ENCODE assay signal across 18 cellular contexts in genomic region chr15:69132430-69132829, GRCh38. TPM values are rescaled to one million over a fixed set of nuclear protein-coding genes. Genes with fewer than 3 reads are reported as not detected.
A peak's percentile ranks its signal among the peaks of the same experiment; 100 is the strongest.
DNase-seq lines count a peak whose midpoint lies in the region; ATAC-seq, FAIRE-seq and TF ChIP-seq lines count a peak whose summit lies in the region.
"Had no signal": no experiment of that assay in that cellular context is flagged by ENCODE, and none has a peak within 500 bp of the region (broad histone marks: within the 10 kb centered on the region; RNA-seq: fewer than 3 reads in every experiment).

No MANE protein-coding gene starts in this region.

- H2BK20ac ChIP-seq in H1 (ENCODE audit: low read length), result no peak overlapping the region

- no peaks in the 10 kb centered on the region for H3K23me2 ChIP-seq in H1 (ENCODE audit: low read depth, low read length)

- H3K79me2 ChIP-seq in H1 (ENCODE audit: control insufficient read depth in 1 of 2, insufficient read depth in 2 of 2, low read length in 2 of 2) (no peaks in the 10 kb centered on the region), OCI-LY7 (ENCODE audit: insufficient read depth, low read depth, low read length) (no peaks in the 10 kb centered on the region)

- no peak overlapping the region for H4K5ac ChIP-seq in H1 (ENCODE audit: insufficient read length, low read depth, low read length)

- H3K27ac Mint-ChIP-seq in activated T-cell treated with anti-CD3 and anti-CD28 coated beads, Interleukin-2, amount 50 U/mL, for 24 hours, result no peak overlapping the region
- H3K27ac Mint-ChIP-seq in endodermal cell, result no peak overlapping the region
- H3K27ac Mint-ChIP-seq: CD8-positive, alpha-beta T cell had no signal

- H3K56ac ChIP-seq in H1 (replicated peaks; ENCODE audit: insufficient read length, low read depth, low read length), result no peak overlapping the region

- H2AFZ ChIP-seq in H1 (ENCODE audit: low read length) (no peak overlapping the region), OCI-LY7 (ENCODE audit: low read length) (no peak overlapping the region)

- WGBS in H1 (ENCODE audit: extremely low coverage in 1 of 2, insufficient coverage in 1 of 2, insufficient read length in 1 of 2, insufficient replicate concordance in 2 of 2, low coverage in 1 of 2, low lambda C conversion rate in 2 of 2, missing lambda C conversion rate in 1 of 2), 2 experiments, result 90% methylated on average over 4 of the region's 4 CpGs; no CpG with 5 or more reads in 1 of the 2 experiments
- WGBS in endodermal cell (ENCODE audit: insufficient coverage in 1 of 2, insufficient read length in 1 of 2), 2 experiments, result 97 to 100% methylated on average over 4 of the region's 4 CpGs

- intact Hi-C loops in lower lobe of right lung (cut with DNase I), result no loop called here
- intact Hi-C loops in OCI-LY7 (cut with micrococcal nuclease; ENCODE audit: unreplicated experiment), result no loop called here

- H3K4me2 ChIP-seq in H1 (ENCODE audit: insufficient read depth in 1 of 2, low read depth in 2 of 2, low read length in 2 of 2) (no peak overlapping the region), OCI-LY7 (ENCODE audit: low read length) (no peak overlapping the region)

- H3K27me3 Mint-ChIP-seq in activated T-cell treated with anti-CD3 and anti-CD28 coated beads, Interleukin-2, amount 50 U/mL, for 24 hours, result peaks cover 3% of the 10 kb centered on the region
- H3K27me3 Mint-ChIP-seq in endodermal cell (ENCODE audit: insufficient read depth), result peaks cover 2% of the 10 kb centered on the region

- no peaks in the 10 kb centered on the region for H3K36me3 ChIP-seq in H1 (ENCODE audit: control insufficient read depth in 2 of 4, insufficient read depth in 4 of 4, low read length in 3 of 4)
- no peaks in the 10 kb centered on the region for H3K36me3 ChIP-seq in lower lobe of right lung
- H3K36me3 ChIP-seq in OCI-LY7 (ENCODE audit: insufficient read depth, low read length), result no peaks in the 10 kb centered on the region
- no peaks in the 10 kb centered on the region for H3K36me3 ChIP-seq in endodermal cell (ENCODE audit: control insufficient read depth, insufficient read depth, low read length)

- H3K9ac ChIP-seq in H1 (replicated peaks in 1 of 4; ENCODE audit: extremely low read depth in 1 of 4, low read depth in 3 of 4, low read length in 3 of 4) (no peak overlapping the region), endodermal cell (ENCODE audit: extremely low read depth, low read length, poor library complexity, severe bottlenecking) (no peak overlapping the region)

- no peaks in the 10 kb centered on the region for H3K79me1 ChIP-seq in H1 (ENCODE audit: low read depth, low read length)

- H3K23ac ChIP-seq in H1 (ENCODE audit: insufficient read length), result no peak overlapping the region

- H4K20me1 ChIP-seq in H1 (replicated peaks in 1 of 2; ENCODE audit: control insufficient read depth in 1 of 2, insufficient read depth in 2 of 2, low read length in 2 of 2), result no peaks in the 10 kb centered on the region
- no peaks in the 10 kb centered on the region for H4K20me1 ChIP-seq in OCI-LY7 (ENCODE audit: insufficient read depth, low read length)

- H2BK12ac ChIP-seq in H1 (ENCODE audit: low read depth, low read length), result no peak overlapping the region

- H2BK5ac ChIP-seq in H1 (ENCODE audit: low read depth, low read length), result no peak overlapping the region

- ATAC-seq in lower lobe of right lung, result no peak
- ATAC-seq: CD8-positive, alpha-beta T cell; HCT116 had no signal

- no TSS peak for BruUV-seq in OCI-LY7 (replicated peaks; lab: Mats Ljungman, UMichigan)

- H3K9me3 Mint-ChIP-seq in activated T-cell treated with anti-CD3 and anti-CD28 coated beads, Interleukin-2, amount 50 U/mL, for 24 hours, result no peaks in the 10 kb centered on the region
- peaks cover 1% of the 10 kb centered on the region for H3K9me3 Mint-ChIP-seq in endodermal cell
- H3K9me3 Mint-ChIP-seq: CD8-positive, alpha-beta T cell had no signal

- no peak overlapping the region for H4K8ac ChIP-seq in H1 (ENCODE audit: extremely low read depth, insufficient read depth, low read length)

- H2BK15ac ChIP-seq in H1 (ENCODE audit: low read length), result no peak overlapping the region

- H3K4me1 Mint-ChIP-seq in activated T-cell treated with anti-CD3 and anti-CD28 coated beads, Interleukin-2, amount 50 U/mL, for 24 hours (ENCODE audit: low read depth), result no peaks in the 10 kb centered on the region
- peaks cover 39% of the 10 kb centered on the region for H3K4me1 Mint-ChIP-seq in endodermal cell

- H3K4ac ChIP-seq in H1 (replicated peaks; ENCODE audit: insufficient read length, low read depth, low read length), result no peak overlapping the region

- no peaks in the 10 kb centered on the region for H3K9me2 ChIP-seq in OCI-LY7 (ENCODE audit: insufficient read depth, low read length)

- no peak for TF ChIP-seq RAD21 in H1 (IDR thresholded peaks at IDR 0.05 in 1 of 2, conservative IDR thresholded peaks at IDR 0.05 in 1 of 2; ENCODE audit: low read depth in 2 of 2, low read length in 2 of 2)

- H4K91ac ChIP-seq in H1 (replicated peaks; ENCODE audit: insufficient read length, low read length), result no peak overlapping the region

- H3K4me3 Mint-ChIP-seq in activated T-cell treated with anti-CD3 and anti-CD28 coated beads, Interleukin-2, amount 50 U/mL, for 24 hours, result no peak overlapping the region
- H3K4me3 Mint-ChIP-seq in endodermal cell, result no peak overlapping the region
- H3K4me3 Mint-ChIP-seq: B cell; CD8-positive, alpha-beta T cell had no signal

- no peak overlapping the region for H3K18ac ChIP-seq in H1 (ENCODE audit: extremely low read depth, low read length)

- H3K14ac ChIP-seq in H1 (ENCODE audit: insufficient read length), result no peak overlapping the region

- no peak overlapping the region for H3K27ac ChIP-seq in H1 (ENCODE audit: low read depth, low read length)
- H3K27ac ChIP-seq in lower lobe of right lung, result peak overlapping the region; percentile 67
- no peak overlapping the region for H3K27ac ChIP-seq in OCI-LY7 (ENCODE audit: low read depth, low read length, poor library complexity, severe bottlenecking)
- H3K27ac ChIP-seq in endodermal cell (ENCODE audit: low read depth, low read length), result no peak overlapping the region
- H3K27ac ChIP-seq: C4-2B, HL-60 had no signal

- CTCF ChIA-PET in H1 (lab: Charles Lee; ENCODE audit: partially characterized antibody), result interaction anchor here (0.9 to 1.8 kb wide), 4 partner anchors 13 to 133 kb away, joined by 3 to 4 read pairs (median 3); no protein-coding TSS in a partner anchor
- CTCF ChIA-PET in OCI-LY7 (lab: Charles Lee; ENCODE audit: unreplicated experiment), result no interaction called here

- no peak for TF ChIP-seq POLR2A in H1 (IDR thresholded peaks at IDR 0.05; ENCODE audit: control extremely low read depth in 1 of 2, low read depth in 2 of 2, low read length in 2 of 2)

- no peak overlapping the region for H2BK120ac ChIP-seq in H1 (replicated peaks; ENCODE audit: low read depth, low read length)

- H2AK5ac ChIP-seq in H1 (ENCODE audit: low read depth, low read length), result 0 out of 2 replicates have a peak overlapping the region, but pooled peaks have one; percentile 32

- FAIRE-seq in HTR-8/SVneo (lab: Jason Lieb, UNC) (peak; percentile 36), H1 (lab: Jason Lieb, UNC) (no peak)
- FAIRE-seq: A204.1, GM19239, H54 had no signal

- no peaks in the 10 kb centered on the region; a peak in 2 of 7 replicates for H3K27me3 ChIP-seq in H1 (replicated peaks in 1 of 4; ENCODE audit: control insufficient read depth in 3 of 4, extremely low read depth in 1 of 4, insufficient read depth in 3 of 4, low read length in 3 of 4)
- no peaks in the 10 kb centered on the region for H3K27me3 ChIP-seq in lower lobe of right lung (ENCODE audit: low read depth)
- H3K27me3 ChIP-seq in endodermal cell (ENCODE audit: control insufficient read depth, insufficient read depth, low read length, poor library complexity, severe bottlenecking), result no peaks in the 10 kb centered on the region

- TF ChIP-seq EP300 in H1 (IDR thresholded peaks at IDR 0.05; ENCODE audit: borderline replicate concordance in 1 of 2, low read depth in 2 of 2, low read length in 2 of 2), result no peak

- POLR2A ChIA-PET in H1 (lab: Charles Lee; ENCODE audit: partially characterized antibody) (no interaction called here), OCI-LY7 (lab: Charles Lee) (no interaction called here)

- H3K9me3 ChIP-seq in H1 (ENCODE audit: insufficient read depth in 2 of 2, low read depth in 1 of 2, low read length in 1 of 2), result no peaks in the 10 kb centered on the region
- no peaks in the 10 kb centered on the region for H3K9me3 ChIP-seq in lower lobe of right lung
- no peaks in the 10 kb centered on the region for H3K9me3 ChIP-seq in OCI-LY7 (ENCODE audit: low read length)
- H3K9me3 ChIP-seq in endodermal cell (ENCODE audit: control insufficient read depth, low read length), result peaks cover 7% of the 10 kb centered on the region
- H3K9me3 ChIP-seq: Caco-2 had no signal

- DNase-seq in HTR-8/SVneo (ENCODE audit: insufficient read length, low spot score), result no peak
- DNase-seq in H1 (ENCODE audit: low read depth in 1 of 2, low spot score in 2 of 2), result no peak
- DNase-seq in lower lobe of right lung, result no peak
- DNase-seq in activated T-cell treated with anti-CD3 and anti-CD28 coated beads, Interleukin-2, amount 50 U/mL, for 24 hours, result no peak
- DNase-seq in OCI-LY7 (ENCODE audit: low spot score), result no peak
- DNase-seq in HT-29 (ENCODE audit: low spot score), result no peak
- DNase-seq in endodermal cell, result no peak
- DNase-seq: Caco-2; CD8-positive, alpha-beta T cell; DND-41; GF-D8 had no signal

- TF ChIP-seq CTCF in H1 (IDR thresholded peaks at IDR 0.05; ENCODE audit: control extremely low read depth in 1 of 3, insufficient read depth in 1 of 3, low read depth in 1 of 3, low read length in 3 of 3), result no peak
- TF ChIP-seq CTCF in lower lobe of right lung (IDR thresholded peaks at IDR 0.05), result no peak
- TF ChIP-seq CTCF in OCI-LY7 (conservative IDR thresholded peaks at IDR 0.05; ENCODE audit: low read length), result no peak
- no peak for TF ChIP-seq CTCF in endodermal cell (conservative IDR thresholded peaks at IDR 0.05)

- H3K36me3 Mint-ChIP-seq in activated T-cell treated with anti-CD3 and anti-CD28 coated beads, Interleukin-2, amount 50 U/mL, for 24 hours (ENCODE audit: low read depth), result no peaks in the 10 kb centered on the region
- no peaks in the 10 kb centered on the region for H3K36me3 Mint-ChIP-seq in endodermal cell (ENCODE audit: low read depth)
- H3K36me3 Mint-ChIP-seq: CD8-positive, alpha-beta T cell had no signal

- H3K4me3 ChIP-seq in H1 (ENCODE audit: extremely low read depth in 1 of 4, insufficient read depth in 2 of 4, low read depth in 3 of 4, low read length in 4 of 4) (no peak overlapping the region), lower lobe of right lung (no peak overlapping the region), OCI-LY7 (ENCODE audit: low read depth, low read length, poor library complexity, severe bottlenecking) (no peak overlapping the region), endodermal cell (ENCODE audit: low read length) (no peak overlapping the region)

- H3K4me1 ChIP-seq in H1 (replicated peaks in 1 of 4; ENCODE audit: control insufficient read depth in 3 of 4, insufficient read depth in 4 of 4, low read length in 3 of 4) (peaks cover 0 to 9% (median 8%) of the 10 kb centered on the region in 4 experiments; a peak in 4 of 7 replicates), lower lobe of right lung (peaks cover 30% of the 10 kb centered on the region), OCI-LY7 (ENCODE audit: insufficient read depth, low read length, poor library complexity, severe bottlenecking) (peaks cover 7% of the 10 kb centered on the region), endodermal cell (ENCODE audit: control insufficient read depth, insufficient read depth, low read length) (peaks cover 5% of the 10 kb centered on the region)
- H3K4me1 ChIP-seq: Caco-2 had no signal

RNA-seq across cellular contexts. Expression of gene GLCE, which starts 28.0 kb away (rescaled TPM):
- total RNA-seq in H1 (2021; fragmentation: NEBNext Ultra II Directional; extraction: Animal tissue kit (Norgen Biotek cat#: 25700)), result 16.2 and 17.1 TPM in 2 replicates
- polyA plus RNA-seq in H1 (2011; rRNA removed), result 8.4 and 22.7 TPM in 2 replicates
- 15.1 TPM for polyA plus RNA-seq in H1 (2011; cell fraction: cytosol; rRNA removed)
- 8.8 TPM for polyA plus RNA-seq in H1 (2011; cell fraction: nucleus; rRNA removed)
- 17.3 to 22.2 TPM (median 19.5 TPM) in 4 replicates for polyA plus RNA-seq in H1 (2012, experiment 1 of 2)
- polyA plus RNA-seq in H1 (2012, experiment 2 of 2), result 3.2 TPM
- 10.6 TPM for polyA plus RNA-seq in H1 (2013, experiment 1 of 2)
- 10.5 TPM for polyA plus RNA-seq in H1 (2013, experiment 2 of 2)
- 23.8 and 45.2 TPM in 2 replicates for polyA minus RNA-seq in H1 (2011; rRNA and poly(A)+ RNA removed)
- polyA minus RNA-seq in H1 (2011; cell fraction: cytosol; rRNA and poly(A)+ RNA removed), result 13.1 TPM
- 22.8 TPM for polyA minus RNA-seq in H1 (2011; cell fraction: nucleus; rRNA and poly(A)+ RNA removed)
- total RNA-seq in lower lobe of right lung, result 19.0 TPM
- total RNA-seq in OCI-LY7 (2014; rRNA removed; shearing (Covaris generic)), result 7.1 and 7.3 TPM in 2 replicates
- total RNA-seq in OCI-LY7 (2022), result 7.0 and 7.2 TPM in 2 replicates
- total RNA-seq in HT-29 (2014; rRNA removed; shearing (Covaris generic)), result 8.0 and 11.5 TPM in 2 replicates
- total RNA-seq in endodermal cell, result 10 to 100 TPM; 16.3 to 17.2 TPM
- 13.2 TPM for polyA plus RNA-seq in endodermal cell (2013, experiment 1 of 2)
- polyA plus RNA-seq in endodermal cell (2013, experiment 2 of 2), result 13.6 TPM
